In the genomic region with DNA sequence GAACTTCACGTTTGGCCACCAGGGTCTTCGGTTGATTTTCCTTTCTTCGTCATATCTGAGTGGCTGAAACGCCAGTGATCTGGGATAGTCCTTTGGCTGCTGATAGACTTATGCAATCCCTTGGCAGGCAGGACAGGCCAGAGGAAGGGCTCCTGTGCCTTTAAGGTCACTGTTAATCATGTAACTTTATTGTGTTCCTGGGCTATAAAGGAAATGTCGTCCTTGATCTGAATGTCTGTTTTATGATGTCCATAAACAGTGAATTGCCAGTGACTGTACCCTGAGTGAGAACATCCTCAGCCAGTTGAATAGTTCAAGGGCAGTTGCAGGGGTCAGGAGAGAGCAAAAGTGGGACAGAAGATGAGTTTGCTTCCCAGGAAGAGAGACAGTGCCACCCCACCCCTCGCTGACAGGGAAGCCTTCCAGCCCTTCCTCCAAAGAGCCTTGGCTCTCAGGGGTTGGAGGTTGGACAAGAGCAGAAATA, we compare ENCODE assay signal across 18 cellular contexts.
DNase-seq lines count a peak whose midpoint lies in the region; ATAC-seq and TF ChIP-seq lines count a peak whose summit lies in the region.
"Had no signal": no experiment of that assay in that cellular context is flagged by ENCODE, and none has a peak within 500 bp of the region (broad histone marks: within the 10 kb centered on the region; RNA-seq: fewer than 3 reads in every experiment).

No MANE protein-coding gene starts in this region.

- POLR2A ChIA-PET in T-cell (lab: Charles Lee) = interaction anchor here in 1 of 2 donors (0.6 kb wide), 1 partner anchor 10 kb away, joined by 4 read pairs; no protein-coding TSS in a partner anchor

- H3K36me3 ChIP-seq in heart left ventricle = no peaks in the 10 kb centered on the region
- peaks cover 9% of the 10 kb centered on the region for H3K36me3 ChIP-seq in muscle layer of colon (ENCODE audit: insufficient read depth, low read length)

- H3K4me1 ChIP-seq in heart left ventricle (peaks cover 0 to 42% (median 35%) of the 10 kb centered on the region in 12 donors), muscle layer of colon (ENCODE audit: insufficient read depth, low read length) (peaks cover 22% of the 10 kb centered on the region)

- DNase-seq in Right ventricle myocardium inferior (ENCODE audit: missing footprints) (no peak), cardiac septum (ENCODE audit: low spot score) (no peak), heart left ventricle (peak in 2 of 5 donors; percentile 32 to 39), DMS79 (lab: John Stamatoyannopoulos, UW) (no peak), T-cell (no peak)
- DNase-seq in stimulated activated CD4-positive, alpha-beta T cell treated with anti-CD3 and anti-CD28 coated beads, Interleukin-4, amount 100 ng/mL, for 1 hour = no peak
- DNase-seq: 8988T; activated effector memory CD4-positive, alpha-beta T cell treated with anti-CD3 and anti-CD28 coated beads, Interleukin-2, amount 50 U/mL, for 16 hours; GDM1; hippocampal formation; KG1; NCI-H187; stimulated activated naive CD4-positive, alpha-beta T cell treated with Interleukin-2 at 50 U/mL for 16 hours had no signal

- peaks cover 0 to 5% (median 0%) of the 10 kb centered on the region in 12 donors for H3K9me3 ChIP-seq in heart left ventricle
- no peaks in the 10 kb centered on the region for H3K9me3 ChIP-seq in muscle layer of colon (ENCODE audit: low read length)

- H3K4me3 Mint-ChIP-seq in T-cell = no peak overlapping the region
- H3K4me3 Mint-ChIP-seq: GM23338; T-helper 2 cell treated with Interferon-gamma antibody and Interleukin-4, amounts not matched to agents 5 μg/mL and 100 μg/mL, for 36 hours had no signal

- peak overlapping the region in 7 of 12 donors; percentile 5 to 57 (median 34) for H3K27ac ChIP-seq in heart left ventricle
- peak overlapping the region; percentile 48 for H3K27ac ChIP-seq in muscle layer of colon (ENCODE audit: low read depth, low read length)
- H3K27ac ChIP-seq: RWPE1 had no signal

- intact Hi-C loops in Right ventricle myocardium inferior (cut with DNase I) = no loop called here
- intact Hi-C loops in cardiac septum (cut with DNase I) = loop anchor here (10.0 kb wide), 1 partner anchor 67 kb away; a partner anchor contains a TSS
- intact Hi-C loops in heart left ventricle (cut with DNase I) = loop anchor here in 1 of 10 donors (5.0 kb wide), 1 partner anchor 61 kb away; no protein-coding TSS in a partner anchor

- WGBS in heart left ventricle, 4 donors = 13 to 30% (median 18%) methylated on average over 6 of the region's 6 CpGs

- CTCF ChIA-PET in T-cell (lab: Charles Lee) = no interaction called here

- TF ChIP-seq POLR2A in heart left ventricle (IDR thresholded peaks at IDR 0.05) = no peak

- H3K27me3 ChIP-seq in heart left ventricle = no peaks in the 10 kb centered on the region
- H3K27me3 ChIP-seq in muscle layer of colon (ENCODE audit: control insufficient read depth in 1 of 2, insufficient read depth in 2 of 2, low read length in 2 of 2) = no peaks in the 10 kb centered on the region

- H3K9me3 Mint-ChIP-seq in T-cell = no peaks in the 10 kb centered on the region
- H3K9me3 Mint-ChIP-seq: GM23338; T-helper 2 cell treated with Interferon-gamma antibody and Interleukin-4, amounts not matched to agents 5 μg/mL and 100 μg/mL, for 36 hours had no signal

- H3K9ac ChIP-seq in muscle layer of colon (ENCODE audit: low read length) = peak overlapping the region; percentile 11

- H3K27ac Mint-ChIP-seq in T-cell = no peak overlapping the region
- H3K27ac Mint-ChIP-seq: GM23338; T-helper 2 cell treated with Interferon-gamma antibody and Interleukin-4, amounts not matched to agents 5 μg/mL and 100 μg/mL, for 36 hours had no signal

- H3K27me3 Mint-ChIP-seq in T-cell = no peaks in the 10 kb centered on the region

- peak overlapping the region in 3 of 12 donors; percentile 5 to 7 (median 6) for H3K4me3 ChIP-seq in heart left ventricle
- peak overlapping the region in 1 of 2 donors; percentile 26 for H3K4me3 ChIP-seq in muscle layer of colon (ENCODE audit: low read depth in 1 of 2, low read length in 2 of 2)
- H3K4me3 ChIP-seq: GM23338 had no signal

- ATAC-seq in Right ventricle myocardium inferior (peak; percentile 78), heart left ventricle (peak; percentile 57 to 81 (median 78)), HG02642 (IDR thresholded peaks at IDR 0.05; ENCODE audit: poor library complexity, unreplicated experiment) (no peak), T-cell (replicated peaks in 1 of 4) (no peak)
- ATAC-seq: GM23338 had no signal

- peaks cover 21% of the 10 kb centered on the region for H3K36me3 Mint-ChIP-seq in T-cell

- H3K4me1 Mint-ChIP-seq in T-cell = peaks cover 2 to 17% (median 11%) of the 10 kb centered on the region in 3 donors

- TF ChIP-seq CTCF in heart left ventricle (IDR thresholded peaks at IDR 0.05) = no peak

Comparison
In these comparisons a context has a peak if more than half of its experiments do, and no peak if none do; other contexts are left out.
1. ATAC-seq: peak in Right ventricle myocardium inferior (single experiment) and heart left ventricle (4 of 4); none in HG02642 (single experiment) and T-cell (0 of 4).